1 cellular context compared by ENCODE assay signal in genomic region chr1:61119085-61119484, GRCh38.
TF ChIP-seq lines count a peak whose summit lies in the region.

No MANE protein-coding gene starts in this region.

TF ChIP-seq in HepG2, 621 proteins besides CTCF, POLR2A, EP300 and RAD21 (continued from another document and continues in another):
- TF ChIP-seq TIGD3 (CRISPR knock-in tag; IDR thresholded peaks at IDR 0.05; ENCODE audit: borderline replicate concordance) (no peak), BCL3 (CRISPR knock-in tag; IDR thresholded peaks at IDR 0.05) (no peak), SRSF9 (IDR thresholded peaks at IDR 0.05; ENCODE audit: borderline replicate concordance, insufficient read depth, low read depth, low read length, poor library complexity, severe bottlenecking) (no peak), MEF2D (CRISPR knock-in tag; IDR thresholded peaks at IDR 0.05) (0 out of 2 replicates have a peak, but pooled peaks have one; percentile 21), MAFK (conservative IDR thresholded peaks at IDR 0.05 in 1 of 2, IDR thresholded peaks at IDR 0.05 in 1 of 2; ENCODE audit: low read length in 2 of 2) (peak; percentile 36 to 54; a peak in 2 of 4 replicates), MZF1 (CRISPR knock-in tag; IDR thresholded peaks at IDR 0.05; ENCODE audit: borderline replicate concordance) (no peak), KAT2B (IDR thresholded peaks at IDR 0.05; ENCODE audit: borderline replicate concordance, low read depth, low read length) (no peak), ZNF263 (CRISPR knock-in tag; IDR thresholded peaks at IDR 0.05) (no peak), CREBL2 (CRISPR knock-in tag; IDR thresholded peaks at IDR 0.05; ENCODE audit: borderline replicate concordance) (no peak), ZC3H13 (CRISPR knock-in tag; IDR thresholded peaks at IDR 0.05) (no peak), CREB1 (IDR thresholded peaks at IDR 0.05) (no peak), CREB1 (CRISPR knock-in tag; IDR thresholded peaks at IDR 0.05) (peak; percentile 52), ASH2L (IDR thresholded peaks at IDR 0.05; ENCODE audit: insufficient read length, low read depth, low read length) (no peak), GATAD2A (CRISPR knock-in tag; IDR thresholded peaks at IDR 0.05) (peak; percentile 88), NFE2L2 (IDR thresholded peaks at IDR 0.05; ENCODE audit: low read length) (0 out of 2 replicates have a peak, but pooled peaks have one; percentile 12), SALL2 (CRISPR knock-in tag; IDR thresholded peaks at IDR 0.05) (no peak), GPBP1L1 (CRISPR knock-in tag; IDR thresholded peaks at IDR 0.05) (no peak), TCF7 (IDR thresholded peaks at IDR 0.05; ENCODE audit: low read depth) (peak; percentile 91), ARID5B (CRISPR knock-in tag; IDR thresholded peaks at IDR 0.05) (peak; percentile 87), NFIC (IDR thresholded peaks at IDR 0.05; ENCODE audit: low read length) (peak; percentile 90), FOXK1 (CRISPR knock-in tag; IDR thresholded peaks at IDR 0.05; ENCODE audit: borderline replicate concordance, low read depth) (0 out of 2 replicates have a peak, but pooled peaks have one; percentile 32), KAT8 (CRISPR knock-in tag; IDR thresholded peaks at IDR 0.05) (0 out of 2 replicates have a peak, but pooled peaks have one; percentile 26), ATRX (CRISPR knock-in tag; IDR thresholded peaks at IDR 0.05; ENCODE audit: borderline replicate concordance) (no peak), ZNF878 (CRISPR knock-in tag; IDR thresholded peaks at IDR 0.05) (no peak), HNF4A (CRISPR knock-in tag; IDR thresholded peaks at IDR 0.05) (peak; percentile 93), HDAC2 (CRISPR knock-in tag; IDR thresholded peaks at IDR 0.05) (peak; percentile 67), ZBTB43 (CRISPR knock-in tag; conservative IDR thresholded peaks at IDR 0.05) (peak; percentile 79), FOXJ3 (CRISPR knock-in tag; IDR thresholded peaks at IDR 0.05; ENCODE audit: borderline replicate concordance) (peak; percentile 78; the same call in 1 of the 2 replicates), AHDC1 (CRISPR knock-in tag; IDR thresholded peaks at IDR 0.05; ENCODE audit: borderline replicate concordance) (peak; percentile 69; the same call in 1 of the 2 replicates), SKIL (CRISPR knock-in tag; IDR thresholded peaks at IDR 0.05; ENCODE audit: borderline replicate concordance) (no peak), ZNF614 (CRISPR knock-in tag; IDR thresholded peaks at IDR 0.05; ENCODE audit: borderline replicate concordance) (peak; percentile 75; the same call in 1 of the 2 replicates), MAFF (IDR thresholded peaks at IDR 0.05; ENCODE audit: low read depth, low read length) (0 out of 2 replicates have a peak, but pooled peaks have one; percentile 41), ARID3A (IDR thresholded peaks at IDR 0.05; ENCODE audit: low read depth, low read length) (peak; percentile 93), PHB2 (IDR thresholded peaks at IDR 0.05; ENCODE audit: partially characterized antibody) (no peak), FOXO1 (CRISPR knock-in tag; IDR thresholded peaks at IDR 0.05) (peak; percentile 45; the same call in 1 of the 2 replicates), RARA (CRISPR knock-in tag; IDR thresholded peaks at IDR 0.05) (peak; percentile 41; the same call in 1 of the 2 replicates), ZNF180 (CRISPR knock-in tag; IDR thresholded peaks at IDR 0.05; ENCODE audit: borderline replicate concordance, low read depth) (no peak), MIXL1 (CRISPR knock-in tag; IDR thresholded peaks at IDR 0.05) (peak; percentile 79; the same call in 1 of the 2 replicates), PAX8 (CRISPR knock-in tag; IDR thresholded peaks at IDR 0.05; ENCODE audit: borderline replicate concordance) (no peak)
